In the genomic region with DNA sequence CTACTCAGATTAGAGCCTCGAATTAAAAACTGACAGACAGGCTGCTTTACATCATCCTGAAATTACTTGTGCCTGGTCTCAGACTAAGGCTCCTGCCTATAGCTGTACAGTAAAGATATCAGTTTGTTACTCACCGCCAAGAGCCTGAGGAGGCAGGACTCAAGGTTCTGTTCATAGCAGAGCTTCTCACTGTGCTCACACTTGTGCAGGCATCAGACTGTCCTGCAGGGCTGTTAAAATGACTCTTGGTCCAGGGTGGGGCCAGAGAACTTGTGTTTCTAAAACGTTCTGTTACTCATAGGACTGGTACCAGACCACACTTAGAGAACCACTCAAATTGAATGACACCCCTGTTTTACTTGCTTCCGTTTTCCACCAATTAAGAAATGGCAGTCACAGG, we compare ENCODE assay signal across 9 cellular contexts.
"Had no signal": no experiment of that assay in that cellular context is flagged by ENCODE, and none has a peak within 500 bp of the region (broad histone marks: within the 10 kb centered on the region; RNA-seq: fewer than 3 reads in every experiment).

No MANE protein-coding gene starts in this region.

- DNase-seq: H9, HCEC 1CT, IMR-90, KG1 had no signal

- H3K27ac Mint-ChIP-seq: GM23338, H9 had no signal

- H2AFZ ChIP-seq: GM23338 had no signal

- H3K4me3 Mint-ChIP-seq: GM23338, H9 had no signal

- H3K9me3 Mint-ChIP-seq: H9 had no signal

- H3K4me2 ChIP-seq: GM23338 had no signal

- H3K27ac ChIP-seq: HL-60 had no signal

- H3K4me3 ChIP-seq: GM23338, K562 had no signal

- FAIRE-seq: H1, H54, K562 had no signal

- H3K4me1 Mint-ChIP-seq: GM23338 had no signal

- ATAC-seq: GM23338, K562 had no signal
